In genomic region chr20:32455171-32455900, GRCh38 we compare ENCODE assay signal across 1 cellular context.
TF ChIP-seq lines count a peak whose summit lies in the region.

No MANE protein-coding gene starts in this region.

TF ChIP-seq in GM23338, 12 proteins besides CTCF, POLR2A, EP300 and RAD21 (continued from another document):
- no peak for TF ChIP-seq ZNF462 (CRISPR knock-in tag; IDR thresholded peaks at IDR 0.05)
- no peak for TF ChIP-seq ZNF331 (CRISPR knock-in tag; IDR thresholded peaks at IDR 0.05; ENCODE audit: low read depth)
- TF ChIP-seq ETS1 (IDR thresholded peaks at IDR 0.05), result no peak
- TF ChIP-seq EZH2 (IDR thresholded peaks at IDR 0.05; ENCODE audit: low read depth, unreplicated experiment), result no peak
- no peak for TF ChIP-seq CREB1 (CRISPR knock-in tag; IDR thresholded peaks at IDR 0.05; ENCODE audit: low read depth)
TF ChIP-seq in GM23338: peak in this region for 0.
